Comparison of ENCODE assay signal across 17 cellular contexts in genomic region chr19:29593869-29594268, GRCh38. TPM values are rescaled to one million over a fixed set of nuclear protein-coding genes. Genes with fewer than 3 reads are reported as not detected.
DNase-seq lines count a peak whose midpoint lies in the region; ATAC-seq, FAIRE-seq and TF ChIP-seq lines count a peak whose summit lies in the region.
"Had no signal": no experiment of that assay in that cellular context is flagged by ENCODE, and none has a peak within 500 bp of the region (broad histone marks: within the 10 kb centered on the region; RNA-seq: fewer than 3 reads in every experiment).

No MANE protein-coding gene starts in this region.

- H2BK15ac ChIP-seq in mesendoderm (replicated peaks; ENCODE audit: low read depth) = no peak overlapping the region

- H3K36me3 ChIP-seq in HEK293 (ENCODE audit: control insufficient read depth in 2 of 2, insufficient read depth in 1 of 2, low read length in 2 of 2) = no peaks in the 10 kb centered on the region
- no peaks in the 10 kb centered on the region for H3K36me3 ChIP-seq in mesendoderm (ENCODE audit: control insufficient read depth, insufficient read depth, low read length)
- H3K36me3 ChIP-seq: BLaER1, HAP-1 had no signal

- H3K27ac ChIP-seq in A549 (no peak overlapping the region), HEK293 (ENCODE audit: extremely low read depth, low read depth, low read length) (no peak overlapping the region), mesendoderm (ENCODE audit: low read depth, low read length) (no peak overlapping the region)
- H3K27ac ChIP-seq: BLaER1, C4-2B had no signal

- H3K4me1 ChIP-seq in A549 (no peaks in the 10 kb centered on the region), HEK293 (ENCODE audit: control insufficient read depth, insufficient read depth, low read length) (peaks cover 21% of the 10 kb centered on the region), mesendoderm (ENCODE audit: control insufficient read depth, low read depth, low read length) (peaks cover 3% of the 10 kb centered on the region)
- H3K4me1 ChIP-seq: BLaER1, Caco-2, HAP-1 had no signal

- DNase-seq in A549 (ENCODE audit: low read depth in 1 of 2, low spot score in 1 of 2) (no peak), mesendoderm (no peak), occipital lobe (lab: John Stamatoyannopoulos, UW) (no peak), islet precursor cell (no peak), NCI-H510A treated with DMSO at 0.1 percent for 48 hours (lab: John Stamatoyannopoulos, UW) (no peak)
- DNase-seq: Caco-2; CD4-positive, CD25-positive, alpha-beta regulatory T cell; CD8-positive, alpha-beta T cell; GF-D8 had no signal

- H3K4me3 ChIP-seq in A549 = no peak overlapping the region
- H3K4me3 ChIP-seq in HEK293 (ENCODE audit: low read depth, low read length) = no peak overlapping the region
- no peak overlapping the region for H3K4me3 ChIP-seq in mesendoderm (ENCODE audit: low read length)
- H3K4me3 ChIP-seq: BLaER1, GM23338, HAP-1 had no signal

- H3K23ac ChIP-seq in mesendoderm (ENCODE audit: low read length) = peak overlapping the region; percentile 45

- H3K9me3 ChIP-seq in A549 (peaks cover 6% of the 10 kb centered on the region; the same call in 1 of the 3 replicates), HEK293 (ENCODE audit: control insufficient read depth, insufficient read depth, low read depth, low read length) (no peaks in the 10 kb centered on the region)
- H3K9me3 ChIP-seq: Caco-2, HAP-1 had no signal

- TF ChIP-seq RAD21 in A549 (conservative IDR thresholded peaks at IDR 0.05 in 1 of 2, IDR thresholded peaks at IDR 0.05 in 1 of 2) = no peak

- FAIRE-seq in A549 (lab: Jason Lieb, UNC) = peak; percentile 94
- FAIRE-seq: GM12891, GM18507, H54 had no signal

- POLR2A ChIA-PET in A549 (lab: Yijun Ruan, JAX) = interaction anchor here (1.8 kb wide), 1 partner anchor 12 kb away, joined by 7 read pairs; the partner anchor contains the start of gene POP4
- POLR2A ChIA-PET in HEK293 (lab: Yijun Ruan, JAX) = interaction anchor here (1.0 kb wide), 1 partner anchor 12 kb away, joined by 6 read pairs; the partner anchor contains the start of gene POP4

- WGBS in A549 (ENCODE audit: missing lambda C conversion rate) = 47% methylated on average over 6 of the region's 6 CpGs
- no CpG with 5 or more reads among the region's 6 CpGs for WGBS in mesendoderm (ENCODE audit: extremely low coverage, insufficient coverage, low lambda C conversion rate)

- no peak overlapping the region for H4K8ac ChIP-seq in mesendoderm (ENCODE audit: low read depth, low read length)

- H2BK5ac ChIP-seq in mesendoderm (ENCODE audit: low read length) = no peak overlapping the region

- H3K56ac ChIP-seq in mesendoderm (ENCODE audit: low read length) = no peak overlapping the region

- H3K4me2 ChIP-seq in A549 (no peak overlapping the region), mesendoderm (ENCODE audit: low read length) (no peak overlapping the region)
- H3K4me2 ChIP-seq: BLaER1, GM23338 had no signal

- H3K9ac ChIP-seq in mesendoderm (ENCODE audit: low read length) = no peak overlapping the region
- H3K9ac ChIP-seq: BLaER1 had no signal

- no peak overlapping the region for H3K18ac ChIP-seq in mesendoderm (ENCODE audit: low read length)

- H2BK120ac ChIP-seq in mesendoderm (ENCODE audit: low read depth, low read length) = no peak overlapping the region

- TF ChIP-seq POLR2A in A549 (IDR thresholded peaks at IDR 0.05; ENCODE audit: low read length) = no peak

- H2AK5ac ChIP-seq in mesendoderm (ENCODE audit: low read length) = no peak overlapping the region

- no peaks in the 10 kb centered on the region for H3K79me2 ChIP-seq in mesendoderm (ENCODE audit: control insufficient read depth, insufficient read depth, low read length)

- no peak for ATAC-seq in A549
- ATAC-seq: CD8-positive, alpha-beta T cell; GM23338 had no signal

- TF ChIP-seq EP300 in A549 (IDR thresholded peaks at IDR 0.05) = no peak

- H3K27me3 ChIP-seq in mesendoderm (ENCODE audit: insufficient read depth, low read length, poor library complexity) = no peaks in the 10 kb centered on the region
- H3K27me3 ChIP-seq: BLaER1 had no signal

- TF ChIP-seq CTCF in A549 (IDR thresholded peaks at IDR 0.05) (no peak), HEK293 (tag by site-specific recombination; IDR thresholded peaks at IDR 0.05) (no peak)

- no peaks in the 10 kb centered on the region for H3K79me1 ChIP-seq in mesendoderm (ENCODE audit: low read length)

- CTCF ChIA-PET in A549 (lab: Yijun Ruan, JAX) = interaction anchor here (0.7 to 12.4 kb wide), 7 partner anchors 9 to 672 kb away, joined by 3 to 141 read pairs (median 4); partner anchors contain the start of gene POP4
- CTCF ChIA-PET in HEK293 (lab: Yijun Ruan, JAX) = interaction anchor here (0.6 to 1.4 kb wide), 6 partner anchors 78 to 1190 kb away, joined by 3 to 4 read pairs (median 3); no protein-coding TSS in a partner anchor

- H3K4ac ChIP-seq in mesendoderm (ENCODE audit: low read depth, low read length) = no peak overlapping the region

- no peak overlapping the region for H4K5ac ChIP-seq in mesendoderm (ENCODE audit: low read length)

TF ChIP-seq in A549, 52 proteins besides CTCF, POLR2A, EP300 and RAD21:
- no peak for TF ChIP-seq BHLHE40 (IDR thresholded peaks at IDR 0.05; ENCODE audit: low read depth, low read length)
- TF ChIP-seq FOSL2 (IDR thresholded peaks at IDR 0.05) = no peak
- TF ChIP-seq FOSL2 (CRISPR knock-in tag; IDR thresholded peaks at IDR 0.05) = no peak
- TF ChIP-seq CHD4 (IDR thresholded peaks at IDR 0.05; ENCODE audit: borderline replicate concordance) = no peak
- no peak for TF ChIP-seq POLR2AphosphoS2 (conservative IDR thresholded peaks at IDR 0.05; ENCODE audit: low read length)
- TF ChIP-seq EHF (CRISPR knock-in tag; IDR thresholded peaks at IDR 0.05) = no peak
- TF ChIP-seq PBX3 (IDR thresholded peaks at IDR 0.05) = no peak
- TF ChIP-seq NFE2L2 (conservative IDR thresholded peaks at IDR 0.05; ENCODE audit: low read length) = no peak
- no peak for TF ChIP-seq ELK1 (IDR thresholded peaks at IDR 0.05; ENCODE audit: low read depth, low read length)
- TF ChIP-seq PHF8 (IDR thresholded peaks at IDR 0.05; ENCODE audit: borderline replicate concordance, low read depth) = no peak

TF ChIP-seq in HEK293, 187 proteins besides CTCF, POLR2A, EP300 and RAD21 (continues in another document):
- TF ChIP-seq ZNF211 (tag by site-specific recombination; IDR thresholded peaks at IDR 0.05; ENCODE audit: low read depth) (no peak), ZXDB (tag by site-specific recombination; IDR thresholded peaks at IDR 0.05) (no peak), ZNF341 (tag by site-specific recombination; IDR thresholded peaks at IDR 0.05; ENCODE audit: low read depth) (no peak), ZBTB10 (tag by site-specific recombination; IDR thresholded peaks at IDR 0.05) (no peak)
- TF ChIP-seq, protein P1, sequence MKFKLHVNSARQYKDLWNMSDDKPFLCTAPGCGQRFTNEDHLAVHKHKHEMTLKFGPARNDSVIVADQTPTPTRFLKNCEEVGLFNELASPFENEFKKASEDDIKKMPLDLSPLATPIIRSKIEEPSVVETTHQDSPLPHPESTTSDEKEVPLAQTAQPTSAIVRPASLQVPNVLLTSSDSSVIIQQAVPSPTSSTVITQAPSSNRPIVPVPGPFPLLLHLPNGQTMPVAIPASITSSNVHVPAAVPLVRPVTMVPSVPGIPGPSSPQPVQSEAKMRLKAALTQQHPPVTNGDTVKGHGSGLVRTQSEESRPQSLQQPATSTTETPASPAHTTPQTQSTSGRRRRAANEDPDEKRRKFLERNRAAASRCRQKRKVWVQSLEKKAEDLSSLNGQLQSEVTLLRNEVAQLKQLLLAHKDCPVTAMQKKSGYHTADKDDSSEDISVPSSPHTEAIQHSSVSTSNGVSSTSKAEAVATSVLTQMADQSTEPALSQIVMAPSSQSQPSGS (tag by site-specific recombination; IDR thresholded peaks at IDR 0.05; ENCODE audit: low read depth) = peak; percentile 80
- TF ChIP-seq, protein P2, sequence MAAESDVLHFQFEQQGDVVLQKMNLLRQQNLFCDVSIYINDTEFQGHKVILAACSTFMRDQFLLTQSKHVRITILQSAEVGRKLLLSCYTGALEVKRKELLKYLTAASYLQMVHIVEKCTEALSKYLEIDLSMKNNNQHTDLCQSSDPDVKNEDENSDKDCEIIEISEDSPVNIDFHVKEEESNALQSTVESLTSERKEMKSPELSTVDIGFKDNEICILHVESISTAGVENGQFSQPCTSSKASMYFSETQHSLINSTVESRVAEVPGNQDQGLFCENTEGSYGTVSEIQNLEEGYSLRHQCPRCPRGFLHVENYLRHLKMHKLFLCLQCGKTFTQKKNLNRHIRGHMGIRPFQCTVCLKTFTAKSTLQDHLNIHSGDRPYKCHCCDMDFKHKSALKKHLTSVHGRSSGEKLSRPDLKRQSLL (tag by site-specific recombination; IDR thresholded peaks at IDR 0.05) = no peak

RNA-seq across cellular contexts. Expression of gene POP4, which starts 12.2 kb away (rescaled TPM):
- 194 and 208 TPM in 2 replicates for polyA plus RNA-seq in A549 (2011; rRNA removed)
- 137 and 159 TPM in 2 replicates for polyA plus RNA-seq in A549 (2012; cell fraction: cytosol; rRNA removed)
- 90.9 and 93.5 TPM in 2 replicates for polyA plus RNA-seq in A549 (2012; cell fraction: nucleus; rRNA removed)
- polyA plus RNA-seq in A549 (2017; fragmentation: RNase III; extraction: RNeasy Plus Mini Kit Qiagen cat#74134 plus additional on column Dnase treatment) = 202 to 226 TPM (median 206 TPM) in 3 replicates
- 114 and 131 TPM in 2 replicates for polyA minus RNA-seq in A549 (2011; rRNA and poly(A)+ RNA removed)
- polyA plus RNA-seq in mesendoderm (2013, experiment 1 of 2) = 64.2 TPM
- 63.7 TPM for polyA plus RNA-seq in mesendoderm (2013, experiment 2 of 2)
- total RNA-seq in occipital lobe = 37.7 TPM
